ENCODE assay signal across 1 cellular context in genomic region chr1:6262570-6263420, GRCh38.
TF ChIP-seq lines count a peak whose summit lies in the region.

No MANE protein-coding gene starts in this region.

TF ChIP-seq in K562, 482 proteins besides CTCF, POLR2A, EP300 and RAD21:
- TF ChIP-seq DNMT1 (IDR thresholded peaks at IDR 0.05) (no peak), EZH2 (IDR thresholded peaks at IDR 0.05; ENCODE audit: borderline replicate concordance, low read depth, low read length) (no peak), POLR2G (IDR thresholded peaks at IDR 0.05; ENCODE audit: low read depth, low read length) (0 out of 2 replicates have a peak, but pooled peaks have one; percentile 28), GTF2F1 (IDR thresholded peaks at IDR 0.05; ENCODE audit: low read depth, low read length) (no peak)
